ENCODE assay signal across 14 cellular contexts in the genomic region with DNA sequence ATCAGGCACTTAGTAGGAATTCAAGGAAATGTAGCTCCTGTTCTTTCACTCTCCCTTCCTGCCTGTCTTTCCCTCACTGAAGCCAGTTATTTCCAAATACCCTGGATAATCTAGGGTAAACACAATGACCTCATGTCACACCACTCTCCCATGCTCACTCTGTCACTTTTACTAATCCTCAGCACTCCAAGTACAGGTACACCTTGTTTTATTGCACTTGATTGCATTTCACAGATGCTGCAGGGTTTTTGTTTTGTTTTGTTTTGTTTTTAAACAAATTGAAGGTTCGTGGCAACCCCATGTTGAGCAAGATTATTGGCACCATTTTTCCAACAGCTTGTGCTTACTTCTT. TPM values are rescaled to one million over a fixed set of nuclear protein-coding genes. Genes with fewer than 3 reads are reported as not detected.
A peak's percentile ranks its signal among the peaks of the same experiment; 100 is the strongest.
DNase-seq lines count a peak whose midpoint lies in the region; ATAC-seq and TF ChIP-seq lines count a peak whose summit lies in the region.
"Had no signal": no experiment of that assay in that cellular context is flagged by ENCODE, and none has a peak within 500 bp of the region (broad histone marks: within the 10 kb centered on the region; RNA-seq: fewer than 3 reads in every experiment).

No MANE protein-coding gene starts in this region.

- TF ChIP-seq CTCF in suprapubic skin (IDR thresholded peaks at IDR 0.05) = no peak

- intact Hi-C loops in left colon (cut with DNase I, micrococcal nuclease) = no loop called here

- ATAC-seq in left colon = peak; percentile 88
- ATAC-seq: A549; activated naive CD8-positive, alpha-beta T cell treated with anti-CD3 and anti-CD28 coated beads, Interleukin-2, amount 50 U/mL, for 24 hours had no signal

- H3K9me3 ChIP-seq in adipocyte (ENCODE audit: control insufficient read depth, low read length) (no peaks in the 10 kb centered on the region), suprapubic skin (no peaks in the 10 kb centered on the region)
- H3K9me3 ChIP-seq: A549 had no signal

- DNase-seq in NCI-H510A treated with DMSO at 0.1 percent for 48 hours (lab: John Stamatoyannopoulos, UW) (peak; percentile 73), NCI-H510A (lab: John Stamatoyannopoulos, UW) (no peak), adipocyte (ENCODE audit: low read depth) (no peak), left colon (no peak), suprapubic skin (ENCODE audit: low spot score in 2 of 2) (no peak), EL (no peak)
- no peak for DNase-seq in NK-92 treated with Interleukin-12 subunit alpha and Interleukin-12 subunit beta, amount 100 ng/mL, for 24 hours (lab: John Stamatoyannopoulos, UW)
- no peak for DNase-seq in activated CD4-positive, alpha-beta T cell treated with anti-CD3 and anti-CD28 coated beads for 48 hours
- DNase-seq: activated naive CD8-positive, alpha-beta T cell treated with anti-CD3 and anti-CD28 coated beads, Interleukin-2, amount 50 U/mL, for 24 hours; IMR-90; NCI-H1436 treated with DMSO at 0.1 percent for 48 hours; SW 1271; trophoblast cell had no signal

- H3K4me1 ChIP-seq in adipocyte (ENCODE audit: control insufficient read depth, insufficient read depth, low read length) = peaks cover 34% of the 10 kb centered on the region
- H3K4me1 ChIP-seq in suprapubic skin = peaks cover 38% of the 10 kb centered on the region
- H3K4me1 ChIP-seq: A549 had no signal

- no peaks in the 10 kb centered on the region for H3K27me3 ChIP-seq in adipocyte (replicated peaks; ENCODE audit: control insufficient read depth, insufficient read depth, low read length)
- no peaks in the 10 kb centered on the region for H3K27me3 ChIP-seq in suprapubic skin

- WGBS in suprapubic skin = 41% methylated on average over 1 of the region's 1 CpG

- no peak overlapping the region for H3K9ac ChIP-seq in adipocyte (ENCODE audit: low read length)

- TF ChIP-seq EP300 in suprapubic skin (IDR thresholded peaks at IDR 0.05) = no peak

- H3K27ac ChIP-seq in suprapubic skin = peak overlapping the region; percentile 71
- H3K27ac ChIP-seq: A549 had no signal

- H3K36me3 ChIP-seq in adipocyte (ENCODE audit: control insufficient read depth, insufficient read depth, low read length, severe bottlenecking) = no peaks in the 10 kb centered on the region
- H3K36me3 ChIP-seq in suprapubic skin = no peaks in the 10 kb centered on the region

- H3K4me3 ChIP-seq in adipocyte (ENCODE audit: low read length) (peak overlapping the region; percentile 49), suprapubic skin (no peak overlapping the region)
- H3K4me3 ChIP-seq: A549 had no signal

- no peak for TF ChIP-seq POLR2A in suprapubic skin (IDR thresholded peaks at IDR 0.05)

RNA-seq across cellular contexts. Expression of gene PPM1L, which starts 40.8 kb away (rescaled TPM):
- total RNA-seq in left colon (10 to 100 TPM; 16.9 to 20.4 TPM), suprapubic skin (10 to 100 TPM; 31.5 to 40.2 (median 34.0) TPM)
